Comparison of ENCODE assay signal across 1 cellular context in genomic region chr12:89789862-89790261, GRCh38.
A peak's percentile ranks its signal among the peaks of the same experiment; 100 is the strongest.
TF ChIP-seq lines count a peak whose summit lies in the region.

No MANE protein-coding gene starts in this region.

TF ChIP-seq in GM12878, 131 proteins besides CTCF, POLR2A, EP300 and RAD21 (continued from another document):
- TF ChIP-seq, protein P1, sequence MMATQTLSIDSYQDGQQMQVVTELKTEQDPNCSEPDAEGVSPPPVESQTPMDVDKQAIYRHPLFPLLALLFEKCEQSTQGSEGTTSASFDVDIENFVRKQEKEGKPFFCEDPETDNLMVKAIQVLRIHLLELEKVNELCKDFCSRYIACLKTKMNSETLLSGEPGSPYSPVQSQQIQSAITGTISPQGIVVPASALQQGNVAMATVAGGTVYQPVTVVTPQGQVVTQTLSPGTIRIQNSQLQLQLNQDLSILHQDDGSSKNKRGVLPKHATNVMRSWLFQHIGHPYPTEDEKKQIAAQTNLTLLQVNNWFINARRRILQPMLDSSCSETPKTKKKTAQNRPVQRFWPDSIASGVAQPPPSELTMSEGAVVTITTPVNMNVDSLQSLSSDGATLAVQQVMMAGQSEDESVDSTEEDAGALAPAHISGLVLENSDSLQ (IDR thresholded peaks at IDR 0.05), result peak; percentile 59; the same call in 1 of the 2 replicates
- TF ChIP-seq ATF7 (IDR thresholded peaks at IDR 0.05; ENCODE audit: low read depth), result peak; percentile 50; the same call in 1 of the 2 replicates
- TF ChIP-seq RELB (IDR thresholded peaks at IDR 0.05; ENCODE audit: low read depth), result peak; percentile 74
- TF ChIP-seq NBN (IDR thresholded peaks at IDR 0.05), result 0 out of 2 replicates have a peak, but pooled peaks have one; percentile 33
- no peak for TF ChIP-seq MEF2B (IDR thresholded peaks at IDR 0.05; ENCODE audit: partially characterized antibody, poor library complexity, severe bottlenecking)
- no peak for TF ChIP-seq KAT2A (conservative IDR thresholded peaks at IDR 0.05; ENCODE audit: control insufficient read depth, low read depth, low read length)
- no peak for TF ChIP-seq NR2C1 (IDR thresholded peaks at IDR 0.05)
- 0 out of 2 replicates have a peak, but pooled peaks have one; percentile 9 for TF ChIP-seq TCF7 (IDR thresholded peaks at IDR 0.05; ENCODE audit: borderline replicate concordance)
- TF ChIP-seq LARP7 (IDR thresholded peaks at IDR 0.05), result no peak
- no peak for TF ChIP-seq PRDM15 (CRISPR knock-in tag; IDR thresholded peaks at IDR 0.05)
- peak; percentile 87 for TF ChIP-seq IKZF1 (conservative IDR thresholded peaks at IDR 0.05)
- TF ChIP-seq SPI1 (IDR thresholded peaks at IDR 0.05; ENCODE audit: borderline replicate concordance, insufficient read depth, low read depth, low read length), result peak; percentile 96
- no peak for TF ChIP-seq BRCA1 (IDR thresholded peaks at IDR 0.05; ENCODE audit: low read depth, low read length)
- 0 out of 2 replicates have a peak, but pooled peaks have one; percentile 16 for TF ChIP-seq CREM (IDR thresholded peaks at IDR 0.05; ENCODE audit: low read depth)
- peak in 1 of 2 experiments; percentile 91; a peak in 2 of 4 replicates for TF ChIP-seq ETV6 (conservative IDR thresholded peaks at IDR 0.05 in 1 of 2, IDR thresholded peaks at IDR 0.05 in 1 of 2; ENCODE audit: borderline replicate concordance in 1 of 2, low read depth in 1 of 2)
- no peak for TF ChIP-seq TBL1XR1 (IDR thresholded peaks at IDR 0.05; ENCODE audit: low read depth, low read length)
- TF ChIP-seq EED (IDR thresholded peaks at IDR 0.05; ENCODE audit: low read depth), result peak; percentile 73
- no peak for TF ChIP-seq NR2F1 (conservative IDR thresholded peaks at IDR 0.05)
- no peak for TF ChIP-seq SMAD5 (IDR thresholded peaks at IDR 0.05; ENCODE audit: low read depth)
- TF ChIP-seq CHD2 (IDR thresholded peaks at IDR 0.05; ENCODE audit: borderline replicate concordance, low read depth, low read length), result no peak
- peak; percentile 90 to 92 for TF ChIP-seq IKZF2 (IDR thresholded peaks at IDR 0.05)
- TF ChIP-seq NFIC (IDR thresholded peaks at IDR 0.05; ENCODE audit: low read depth, low read length), result 0 out of 2 replicates have a peak, but pooled peaks have one; percentile 34
- TF ChIP-seq RCOR1 (conservative IDR thresholded peaks at IDR 0.05; ENCODE audit: low read depth, low read length), result no peak
- peak; percentile 3; the same call in 1 of the 2 replicates for TF ChIP-seq SMC3 (IDR thresholded peaks at IDR 0.05; ENCODE audit: borderline replicate concordance, low read length)
